ENCODE assay signal across 12 cellular contexts in the genomic region with DNA sequence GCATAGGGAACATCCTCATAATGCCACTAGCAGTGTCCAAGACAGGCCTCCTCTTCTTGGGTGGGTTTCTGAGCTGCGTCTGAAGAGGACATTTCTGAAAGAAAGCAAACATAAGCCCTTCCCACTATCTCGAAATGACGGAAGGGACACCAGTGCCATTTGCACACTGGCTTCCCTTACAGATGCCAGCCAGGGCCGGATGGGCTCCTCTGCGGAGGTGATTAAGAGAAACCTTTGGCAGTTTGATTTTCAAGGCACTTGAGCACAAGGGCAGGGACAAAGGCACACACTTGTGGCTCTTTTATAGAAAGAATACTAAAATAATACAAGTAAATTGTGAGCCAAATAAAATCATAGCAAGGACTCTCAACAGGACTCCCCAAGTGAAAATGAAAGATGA.
DNase-seq lines count a peak whose midpoint lies in the region; ATAC-seq and TF ChIP-seq lines count a peak whose summit lies in the region.
"Had no signal": no experiment of that assay in that cellular context is flagged by ENCODE, and none has a peak within 500 bp of the region (broad histone marks: within the 10 kb centered on the region; RNA-seq: fewer than 3 reads in every experiment).

No MANE protein-coding gene starts in this region.

- in situ Hi-C loops in transverse colon (cut with MboI; ENCODE audit: low pct_ligation_motif_present in 1 of 4, low pct_unique_long_range_greater_than_20kb in 1 of 4, low sequenced_read_pairs in 3 of 4) = no loop called here

- H3K27ac ChIP-seq in gastroesophageal sphincter (peak overlapping the region; percentile 21 to 84 (median 77)), osteoblast (ENCODE audit: low read depth, low read length) (peak overlapping the region; percentile 75), transverse colon (peak overlapping the region; percentile 74 to 81 (median 76))

- DNase-seq in adipocyte (ENCODE audit: low read depth) = no peak
- no peak for DNase-seq in osteoblast (ENCODE audit: insufficient read length, low spot score, missing footprints)
- no peak for DNase-seq in transverse colon
- no peak for DNase-seq in NK-92 (lab: John Stamatoyannopoulos, UW; ENCODE audit: unreplicated experiment)
- DNase-seq in KG1 (lab: John Stamatoyannopoulos, UW) = no peak
- DNase-seq: activated CD8-positive, alpha-beta memory T cell treated with anti-CD3 and anti-CD28 coated beads, Interleukin-2, amount 10 ng/mL, durations not matched to agents 7 days and 5 days; CD4-positive, alpha-beta memory T cell; GF-D8; T-helper 9 cell had no signal

- H3K36me3 ChIP-seq in adipocyte (ENCODE audit: control insufficient read depth, insufficient read depth, low read length, severe bottlenecking) = no peaks in the 10 kb centered on the region
- H3K36me3 ChIP-seq in gastroesophageal sphincter = no peaks in the 10 kb centered on the region
- no peaks in the 10 kb centered on the region for H3K36me3 ChIP-seq in osteoblast (ENCODE audit: insufficient read depth, low read length)
- H3K36me3 ChIP-seq in transverse colon = no peaks in the 10 kb centered on the region

- no peak for ATAC-seq in gastroesophageal sphincter
- no peak for ATAC-seq in HG02759 (IDR thresholded peaks at IDR 0.05; ENCODE audit: unreplicated experiment)
- ATAC-seq in HG03432 (IDR thresholded peaks at IDR 0.05; ENCODE audit: unreplicated experiment) = no peak
- ATAC-seq: activated CD8-positive, alpha-beta memory T cell treated with anti-CD3 and anti-CD28 coated beads, Interleukin-2, amount 10 ng/mL, durations not matched to agents 7 days and 5 days had no signal

- H3K9me3 ChIP-seq in adipocyte (ENCODE audit: control insufficient read depth, low read length) (no peaks in the 10 kb centered on the region), gastroesophageal sphincter (no peaks in the 10 kb centered on the region), osteoblast (ENCODE audit: low read depth, low read length) (no peaks in the 10 kb centered on the region), transverse colon (no peaks in the 10 kb centered on the region)

- TF ChIP-seq POLR2A in gastroesophageal sphincter (IDR thresholded peaks at IDR 0.05) = no peak
- no peak for TF ChIP-seq POLR2A in transverse colon (IDR thresholded peaks at IDR 0.05)

- H4K20me1 ChIP-seq in osteoblast (ENCODE audit: insufficient read depth, low read length) = no peaks in the 10 kb centered on the region

- H3K4me3 ChIP-seq in adipocyte (ENCODE audit: low read length) (peak overlapping the region; percentile 76), gastroesophageal sphincter (peak overlapping the region in 1 of 2 donors; percentile 37), osteoblast (ENCODE audit: insufficient read depth, low read length) (peak overlapping the region; percentile 63), transverse colon (peak overlapping the region in 1 of 4 donors; percentile 26)

- H3K9ac ChIP-seq in adipocyte (ENCODE audit: low read length) = peak overlapping the region; percentile 79

- peak overlapping the region; percentile 82 for H2AFZ ChIP-seq in osteoblast (ENCODE audit: low read length)

- H3K4me2 ChIP-seq in osteoblast (ENCODE audit: insufficient read depth, low read length) = peak overlapping the region; percentile 80

- WGBS in gastroesophageal sphincter (ENCODE audit: low coverage in 1 of 2), 2 donors = 57 to 59% methylated on average over 3 to 5 of the region's 5 CpGs
- WGBS in transverse colon (ENCODE audit: low coverage in 1 of 2), 2 donors = 62 to 84% methylated on average over 4 to 5 of the region's 5 CpGs

- TF ChIP-seq CTCF in gastroesophageal sphincter (IDR thresholded peaks at IDR 0.05) (no peak), osteoblast (IDR thresholded peaks at IDR 0.05; ENCODE audit: extremely low read depth, low read depth, low read length) (no peak), transverse colon (IDR thresholded peaks at IDR 0.05) (no peak)

- H3K79me2 ChIP-seq in osteoblast (ENCODE audit: insufficient read depth, low read length) = no peaks in the 10 kb centered on the region

- H3K4me1 ChIP-seq in adipocyte (ENCODE audit: control insufficient read depth, insufficient read depth, low read length) = peaks cover 15% of the 10 kb centered on the region
- peaks cover 0 to 49% (median 4%) of the 10 kb centered on the region in 3 donors for H3K4me1 ChIP-seq in gastroesophageal sphincter
- H3K4me1 ChIP-seq in osteoblast (ENCODE audit: insufficient read depth, low read length) = peaks cover 10% of the 10 kb centered on the region
- peaks cover 0 to 5% (median 0%) of the 10 kb centered on the region in 4 donors for H3K4me1 ChIP-seq in transverse colon

- H3K27me3 ChIP-seq in adipocyte (replicated peaks; ENCODE audit: control insufficient read depth, insufficient read depth, low read length) (no peaks in the 10 kb centered on the region), gastroesophageal sphincter (no peaks in the 10 kb centered on the region), osteoblast (ENCODE audit: insufficient read depth, low read length) (no peaks in the 10 kb centered on the region), transverse colon (no peaks in the 10 kb centered on the region)

- TF ChIP-seq EP300 in gastroesophageal sphincter (IDR thresholded peaks at IDR 0.05) (no peak), transverse colon (IDR thresholded peaks at IDR 0.05; ENCODE audit: low read depth) (no peak)

- intact Hi-C loops in transverse colon (cut with DNase I; ENCODE audit: low total_unique reads) = no loop called here
